ENCODE assay signal across 2 cellular contexts in genomic region chr6:39294899-39295298, GRCh38.
TF ChIP-seq lines count a peak whose summit lies in the region.

No MANE protein-coding gene starts in this region.

TF ChIP-seq in HEK293, 187 proteins besides CTCF, POLR2A, EP300 and RAD21:
- TF ChIP-seq ZNF701 (tag by site-specific recombination; IDR thresholded peaks at IDR 0.05) (no peak), TCF7L2 (IDR thresholded peaks at IDR 0.05; ENCODE audit: borderline replicate concordance, low read depth, low read length) (no peak), ZNF768 (tag by site-specific recombination; IDR thresholded peaks at IDR 0.05) (0 out of 2 replicates have a peak, but pooled peaks have one; percentile 59)

TF ChIP-seq in H1, 55 proteins besides CTCF, POLR2A, EP300 and RAD21:
- TF ChIP-seq CTBP2 (IDR thresholded peaks at IDR 0.05; ENCODE audit: borderline replicate concordance, insufficient read depth, insufficient read length, low read length): no peak
- TF ChIP-seq KDM1A (IDR thresholded peaks at IDR 0.05; ENCODE audit: borderline replicate concordance, low read length): peak; percentile 84
- no peak for TF ChIP-seq RBBP5 (IDR thresholded peaks at IDR 0.05; ENCODE audit: borderline replicate concordance, low read depth, low read length)
- no peak for TF ChIP-seq CEBPB (IDR thresholded peaks at IDR 0.05; ENCODE audit: low read depth, low read length)
